ENCODE assay signal across 42 cellular contexts in genomic region chr2:230989731-230990130, GRCh38. TPM values are rescaled to one million over a fixed set of nuclear protein-coding genes. Genes with fewer than 3 reads are reported as not detected.
"Had no signal": no experiment of that assay in that cellular context is flagged by ENCODE, and none has a peak within 500 bp of the region (broad histone marks: within the 10 kb centered on the region; RNA-seq: fewer than 3 reads in every experiment).

No MANE protein-coding gene starts in this region.

- H3K36me3 ChIP-seq: adrenal gland, ascending aorta, brain microvascular endothelial cell, breast epithelium, cardiac muscle cell had no signal

- H3K4me1 ChIP-seq: adrenal gland, breast epithelium had no signal

- ATAC-seq: activated naive CD4-positive, alpha-beta T cell treated with anti-CD3 and anti-CD28 coated beads, Interleukin-2, amount 50 U/mL, for 72 hours; activated naive CD8-positive, alpha-beta T cell treated with anti-CD3 and anti-CD28 coated beads, Interleukin-2, amount 50 U/mL, for 24 hours; activated T-cell treated with anti-CD3 and anti-CD28 coated beads, Interleukin-2, amount 50 U/mL, for 4 hours; activated T-cell treated with anti-CD3 and anti-CD28 coated beads, Interleukin-2, amount 50 U/mL, for 72 hours; activated T-helper 17 cell treated with anti-CD3 and anti-CD28 coated beads, Interleukin-2, amount 50 U/mL, for 72 hours; body of pancreas had no signal

- H3K27ac ChIP-seq: adrenal gland, ascending aorta, body of pancreas, brain microvascular endothelial cell, breast epithelium, cardiac muscle cell had no signal

- H3K36me3 Mint-ChIP-seq: activated naive CD4-positive, alpha-beta T cell treated with anti-CD3 and anti-CD28 coated beads, Interleukin-2, amount 10 ng/mL, durations not matched to agents 7 days and 5 days; activated naive CD4-positive, alpha-beta T cell treated with anti-CD3 and anti-CD28 coated beads, Interleukin-2, amount 50 U/mL, for 24 hours; activated naive CD8-positive, alpha-beta T cell; activated naive CD8-positive, alpha-beta T cell treated with anti-CD3 and anti-CD28 coated beads for 36 hours; activated naive CD8-positive, alpha-beta T cell treated with anti-CD3 and anti-CD28 coated beads, Interleukin-2, amount 10 ng/mL, durations not matched to agents 7 days and 5 days; brain had no signal

- H3K9me3 ChIP-seq: adrenal gland, ascending aorta, body of pancreas, breast epithelium had no signal

- FAIRE-seq: astrocyte had no signal

- H3K27me3 ChIP-seq: ascending aorta, cardiac muscle cell had no signal

- H3K4me3 Mint-ChIP-seq: activated naive CD4-positive, alpha-beta T cell treated with anti-CD3 and anti-CD28 coated beads for 36 hours; activated naive CD4-positive, alpha-beta T cell treated with anti-CD3 and anti-CD28 coated beads, Interleukin-2, amount 10 ng/mL, durations not matched to agents 7 days and 5 days; activated naive CD4-positive, alpha-beta T cell treated with anti-CD3 and anti-CD28 coated beads, Interleukin-2, amount 50 U/mL, for 24 hours; activated naive CD8-positive, alpha-beta T cell; activated naive CD8-positive, alpha-beta T cell treated with anti-CD3 and anti-CD28 coated beads for 36 hours; activated naive CD8-positive, alpha-beta T cell treated with anti-CD3 and anti-CD28 coated beads, Interleukin-2, amount 10 ng/mL, durations not matched to agents 7 days and 5 days; activated naive CD8-positive, alpha-beta T cell treated with anti-CD3 and anti-CD28 coated beads, Interleukin-2, amount 50 U/mL, for 24 hours; activated T-cell treated with anti-CD3 and anti-CD28 coated beads, Interleukin-2, amount 50 U/mL, for 24 hours; activated T-cell treated with anti-CD3 and anti-CD28 coated beads, Interleukin-2, amount 50 U/mL, for 4 hours; activated T-cell treated with anti-CD3 and anti-CD28 coated beads, Interleukin-2, amount 50 U/mL, for 72 hours; activated T-helper 1 cell treated with anti-CD3 and anti-CD28 coated beads, Interleukin-12 subunit alpha, Interleukin-12 subunit beta, Interleukin-2, Interleukin-4 antibody, amounts not matched to agents 30 ng/mL and 10 ng/mL and 1 ng/mL, durations not matched to agents 14 hours and 24 hours and 36 hours; activated T-helper 17 cell treated with anti-CD3 and anti-CD28 coated beads, Interleukin-2, amount 50 U/mL, for 72 hours; brain; central memory CD8-positive, alpha-beta T cell had no signal

- H3K9me3 Mint-ChIP-seq: activated naive CD4-positive, alpha-beta T cell treated with anti-CD3 and anti-CD28 coated beads for 36 hours; activated naive CD4-positive, alpha-beta T cell treated with anti-CD3 and anti-CD28 coated beads, Interleukin-2, amount 10 ng/mL, durations not matched to agents 7 days and 5 days; activated naive CD4-positive, alpha-beta T cell treated with anti-CD3 and anti-CD28 coated beads, Interleukin-2, amount 50 U/mL, for 24 hours; activated naive CD4-positive, alpha-beta T cell treated with anti-CD3 and anti-CD28 coated beads, Interleukin-2, amount 50 U/mL, for 72 hours; activated naive CD8-positive, alpha-beta T cell treated with anti-CD3 and anti-CD28 coated beads for 36 hours; activated naive CD8-positive, alpha-beta T cell treated with anti-CD3 and anti-CD28 coated beads, Interleukin-2, amount 10 ng/mL, durations not matched to agents 7 days and 5 days; activated naive CD8-positive, alpha-beta T cell treated with anti-CD3 and anti-CD28 coated beads, Interleukin-2, amount 50 U/mL, for 24 hours; activated T-cell treated with anti-CD3 and anti-CD28 coated beads, Interleukin-2, amount 50 U/mL, for 24 hours; activated T-cell treated with anti-CD3 and anti-CD28 coated beads, Interleukin-2, amount 50 U/mL, for 4 hours; activated T-cell treated with anti-CD3 and anti-CD28 coated beads, Interleukin-2, amount 50 U/mL, for 72 hours; activated T-helper 1 cell treated with anti-CD3 and anti-CD28 coated beads, Interleukin-12 subunit alpha, Interleukin-12 subunit beta, Interleukin-2, Interleukin-4 antibody, amounts not matched to agents 30 ng/mL and 10 ng/mL and 1 ng/mL, durations not matched to agents 14 hours and 24 hours and 36 hours; activated T-helper 17 cell treated with anti-CD3 and anti-CD28 coated beads, Interleukin-2, amount 50 U/mL, for 72 hours; activated T-helper 2 cell treated with anti-CD3 and anti-CD28 coated beads, Interferon-gamma antibody, Interleukin-2, Interleukin-4, amounts not matched to agents 10 μg/mL and 5 μg/mL and 100 μg/mL, durations not matched to agents 14 hours and 24 hours and 36 hours; central memory CD8-positive, alpha-beta T cell had no signal

- H3K27me3 Mint-ChIP-seq: activated naive CD8-positive, alpha-beta T cell; brain had no signal

- DNase-seq: activated gamma-delta T cell; activated gamma-delta T cell treated with Interleukin-2 at 50 U/mL for 16 hours; activated naive CD4-positive, alpha-beta T cell; activated naive CD4-positive, alpha-beta T cell treated with anti-CD3 and anti-CD28 coated beads for 36 hours; activated naive CD4-positive, alpha-beta T cell treated with anti-CD3 and anti-CD28 coated beads, Interleukin-2, amount 10 ng/mL, durations not matched to agents 7 days and 5 days; activated naive CD4-positive, alpha-beta T cell treated with anti-CD3 and anti-CD28 coated beads, Interleukin-2, amount 50 U/mL, for 16 hours; activated naive CD4-positive, alpha-beta T cell treated with Interleukin-2 at 50 U/mL for 16 hours; activated naive CD8-positive, alpha-beta T cell treated with anti-CD3 and anti-CD28 coated beads for 36 hours; activated naive CD8-positive, alpha-beta T cell treated with anti-CD3 and anti-CD28 coated beads, Interleukin-2, amount 10 ng/mL, durations not matched to agents 7 days and 5 days; activated naive CD8-positive, alpha-beta T cell treated with anti-CD3 and anti-CD28 coated beads, Interleukin-2, amount 50 U/mL, for 24 hours; activated T-cell treated with anti-CD3 and anti-CD28 coated beads, Interleukin-2, amount 50 U/mL, for 1 hour; activated T-cell treated with anti-CD3 and anti-CD28 coated beads, Interleukin-2, amount 50 U/mL, for 24 hours; activated T-cell treated with anti-CD3 and anti-CD28 coated beads, Interleukin-2, amount 50 U/mL, for 4 hours; activated T-cell treated with anti-CD3 and anti-CD28 coated beads, Interleukin-2, amount 50 U/mL, for 48 hours; activated T-cell treated with anti-CD3 and anti-CD28 coated beads, Interleukin-2, amount 50 U/mL, for 72 hours; adrenal gland; amniotic stem cell; amygdala; anterior cingulate cortex; aorta; body of pancreas; brain microvascular endothelial cell; caudate nucleus; central memory CD4-positive, alpha-beta T cell; cerebellar nuclear complex had no signal

- H3K4me3 ChIP-seq: adrenal gland, ascending aorta, body of pancreas, breast epithelium, cardiac muscle cell had no signal

- H3K27ac Mint-ChIP-seq: activated naive CD4-positive, alpha-beta T cell treated with anti-CD3 and anti-CD28 coated beads for 36 hours; activated naive CD4-positive, alpha-beta T cell treated with anti-CD3 and anti-CD28 coated beads, Interleukin-2, amount 10 ng/mL, durations not matched to agents 7 days and 5 days; activated naive CD4-positive, alpha-beta T cell treated with anti-CD3 and anti-CD28 coated beads, Interleukin-2, amount 50 U/mL, for 24 hours; activated naive CD4-positive, alpha-beta T cell treated with anti-CD3 and anti-CD28 coated beads, Interleukin-2, amount 50 U/mL, for 72 hours; activated naive CD8-positive, alpha-beta T cell; activated naive CD8-positive, alpha-beta T cell treated with anti-CD3 and anti-CD28 coated beads for 36 hours; activated naive CD8-positive, alpha-beta T cell treated with anti-CD3 and anti-CD28 coated beads, Interleukin-2, amount 10 ng/mL, durations not matched to agents 7 days and 5 days; activated naive CD8-positive, alpha-beta T cell treated with anti-CD3 and anti-CD28 coated beads, Interleukin-2, amount 50 U/mL, for 24 hours; activated T-cell treated with anti-CD3 and anti-CD28 coated beads, Interleukin-2, amount 50 U/mL, for 24 hours; activated T-cell treated with anti-CD3 and anti-CD28 coated beads, Interleukin-2, amount 50 U/mL, for 72 hours; activated T-helper 1 cell treated with anti-CD3 and anti-CD28 coated beads, Interleukin-12 subunit alpha, Interleukin-12 subunit beta, Interleukin-2, Interleukin-4 antibody, amounts not matched to agents 30 ng/mL and 10 ng/mL and 1 ng/mL, durations not matched to agents 14 hours and 24 hours and 36 hours; activated T-helper 17 cell treated with anti-CD3 and anti-CD28 coated beads, Interleukin-2, amount 50 U/mL, for 72 hours; activated T-helper 2 cell treated with anti-CD3 and anti-CD28 coated beads, Interferon-gamma antibody, Interleukin-2, Interleukin-4, amounts not matched to agents 10 μg/mL and 5 μg/mL and 100 μg/mL, durations not matched to agents 14 hours and 24 hours and 36 hours; brain had no signal

RNA-seq across cellular contexts. Expression of gene SPATA3, which starts 6.2 kb away (rescaled TPM):
- total RNA-seq: activated naive CD4-positive, alpha-beta T cell treated with anti-CD3 and anti-CD28 coated beads for 36 hours; activated naive CD8-positive, alpha-beta T cell treated with anti-CD3 and anti-CD28 coated beads for 36 hours; activated naive CD8-positive, alpha-beta T cell treated with anti-CD3 and anti-CD28 coated beads, Interleukin-2, amount 10 ng/mL, durations not matched to agents 7 days and 5 days; activated T-cell treated with anti-CD3 and anti-CD28 coated beads, Interleukin-2, amount 50 U/mL, for 4 hours; activated T-helper 1 cell treated with anti-CD3 and anti-CD28 coated beads, Interleukin-12 subunit alpha, Interleukin-12 subunit beta, Interleukin-2, Interleukin-4 antibody, amounts not matched to agents 30 ng/mL and 10 ng/mL and 1 ng/mL, durations not matched to agents 14 hours and 24 hours and 36 hours; activated T-helper 2 cell treated with anti-CD3 and anti-CD28 coated beads, Interferon-gamma antibody, Interleukin-2, Interleukin-4, amounts not matched to agents 10 μg/mL and 5 μg/mL and 100 μg/mL, durations not matched to agents 14 hours and 24 hours and 36 hours; adrenal gland; aorta; ascending aorta; astrocyte; body of pancreas; breast epithelium; bronchial epithelial cell; cardiac muscle cell; cardiac septum; cerebellum; chondrocyte had no signal
- polyA plus RNA-seq: adipose tissue, adrenal gland, aorta, cardiac muscle cell had no signal

RNA-seq across cellular contexts. Expression of gene C2orf72, which starts 47.6 kb away (rescaled TPM):
- total RNA-seq: activated naive CD4-positive, alpha-beta T cell treated with anti-CD3 and anti-CD28 coated beads for 36 hours; activated T-helper 1 cell treated with anti-CD3 and anti-CD28 coated beads, Interleukin-12 subunit alpha, Interleukin-12 subunit beta, Interleukin-2, Interleukin-4 antibody, amounts not matched to agents 30 ng/mL and 10 ng/mL and 1 ng/mL, durations not matched to agents 14 hours and 24 hours and 36 hours; bronchial epithelial cell had no signal
